ENCODE assay signal across 1 cellular context in genomic region chr17:80477647-80478478, GRCh38.
TF ChIP-seq lines count a peak whose summit lies in the region.

No MANE protein-coding gene starts in this region.

TF ChIP-seq in HepG2, 621 proteins besides CTCF, POLR2A, EP300 and RAD21 (continued from another document and continues in another):
- TF ChIP-seq MYC (CRISPR knock-in tag; IDR thresholded peaks at IDR 0.05; ENCODE audit: borderline replicate concordance) = no peak
- no peak for TF ChIP-seq ZNF552 (CRISPR knock-in tag; IDR thresholded peaks at IDR 0.05; ENCODE audit: borderline replicate concordance)
- no peak for TF ChIP-seq SATB2 (CRISPR knock-in tag; IDR thresholded peaks at IDR 0.05)
- no peak for TF ChIP-seq HNRNPK (IDR thresholded peaks at IDR 0.05; ENCODE audit: low read depth, low read length, poor library complexity, severe bottlenecking)
- TF ChIP-seq, protein P1, sequence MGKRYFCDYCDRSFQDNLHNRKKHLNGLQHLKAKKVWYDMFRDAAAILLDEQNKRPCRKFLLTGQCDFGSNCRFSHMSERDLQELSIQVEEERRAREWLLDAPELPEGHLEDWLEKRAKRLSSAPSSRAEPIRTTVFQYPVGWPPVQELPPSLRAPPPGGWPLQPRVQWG (CRISPR knock-in tag; IDR thresholded peaks at IDR 0.05; ENCODE audit: borderline replicate concordance, low read depth) = no peak
- no peak for TF ChIP-seq ZFP41 (CRISPR knock-in tag; IDR thresholded peaks at IDR 0.05; ENCODE audit: borderline replicate concordance)
- TF ChIP-seq GATAD1 (CRISPR knock-in tag; IDR thresholded peaks at IDR 0.05) = no peak
- no peak for TF ChIP-seq ZNF891 (CRISPR knock-in tag; IDR thresholded peaks at IDR 0.05)
- TF ChIP-seq, protein P2, sequence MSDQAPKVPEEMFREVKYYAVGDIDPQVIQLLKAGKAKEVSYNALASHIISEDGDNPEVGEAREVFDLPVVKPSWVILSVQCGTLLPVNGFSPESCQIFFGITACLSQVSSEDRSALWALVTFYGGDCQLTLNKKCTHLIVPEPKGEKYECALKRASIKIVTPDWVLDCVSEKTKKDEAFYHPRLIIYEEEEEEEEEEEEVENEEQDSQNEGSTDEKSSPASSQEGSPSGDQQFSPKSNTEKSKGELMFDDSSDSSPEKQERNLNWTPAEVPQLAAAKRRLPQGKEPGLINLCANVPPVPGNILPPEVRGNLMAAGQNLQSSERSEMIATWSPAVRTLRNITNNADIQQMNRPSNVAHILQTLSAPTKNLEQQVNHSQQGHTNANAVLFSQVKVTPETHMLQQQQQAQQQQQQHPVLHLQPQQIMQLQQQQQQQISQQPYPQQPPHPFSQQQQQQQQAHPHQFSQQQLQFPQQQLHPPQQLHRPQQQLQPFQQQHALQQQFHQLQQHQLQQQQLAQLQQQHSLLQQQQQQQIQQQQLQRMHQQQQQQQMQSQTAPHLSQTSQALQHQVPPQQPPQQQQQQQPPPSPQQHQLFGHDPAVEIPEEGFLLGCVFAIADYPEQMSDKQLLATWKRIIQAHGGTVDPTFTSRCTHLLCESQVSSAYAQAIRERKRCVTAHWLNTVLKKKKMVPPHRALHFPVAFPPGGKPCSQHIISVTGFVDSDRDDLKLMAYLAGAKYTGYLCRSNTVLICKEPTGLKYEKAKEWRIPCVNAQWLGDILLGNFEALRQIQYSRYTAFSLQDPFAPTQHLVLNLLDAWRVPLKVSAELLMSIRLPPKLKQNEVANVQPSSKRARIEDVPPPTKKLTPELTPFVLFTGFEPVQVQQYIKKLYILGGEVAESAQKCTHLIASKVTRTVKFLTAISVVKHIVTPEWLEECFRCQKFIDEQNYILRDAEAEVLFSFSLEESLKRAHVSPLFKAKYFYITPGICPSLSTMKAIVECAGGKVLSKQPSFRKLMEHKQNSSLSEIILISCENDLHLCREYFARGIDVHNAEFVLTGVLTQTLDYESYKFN (CRISPR knock-in tag; conservative IDR thresholded peaks at IDR 0.05) = no peak
- TF ChIP-seq, protein P3, sequence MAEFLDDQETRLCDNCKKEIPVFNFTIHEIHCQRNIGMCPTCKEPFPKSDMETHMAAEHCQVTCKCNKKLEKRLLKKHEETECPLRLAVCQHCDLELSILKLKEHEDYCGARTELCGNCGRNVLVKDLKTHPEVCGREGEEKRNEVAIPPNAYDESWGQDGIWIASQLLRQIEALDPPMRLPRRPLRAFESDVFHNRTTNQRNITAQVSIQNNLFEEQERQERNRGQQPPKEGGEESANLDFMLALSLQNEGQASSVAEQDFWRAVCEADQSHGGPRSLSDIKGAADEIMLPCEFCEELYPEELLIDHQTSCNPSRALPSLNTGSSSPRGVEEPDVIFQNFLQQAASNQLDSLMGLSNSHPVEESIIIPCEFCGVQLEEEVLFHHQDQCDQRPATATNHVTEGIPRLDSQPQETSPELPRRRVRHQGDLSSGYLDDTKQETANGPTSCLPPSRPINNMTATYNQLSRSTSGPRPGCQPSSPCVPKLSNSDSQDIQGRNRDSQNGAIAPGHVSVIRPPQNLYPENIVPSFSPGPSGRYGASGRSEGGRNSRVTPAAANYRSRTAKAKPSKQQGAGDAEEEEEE (CRISPR knock-in tag; IDR thresholded peaks at IDR 0.05; ENCODE audit: borderline replicate concordance) = no peak
- TF ChIP-seq, protein P4, sequence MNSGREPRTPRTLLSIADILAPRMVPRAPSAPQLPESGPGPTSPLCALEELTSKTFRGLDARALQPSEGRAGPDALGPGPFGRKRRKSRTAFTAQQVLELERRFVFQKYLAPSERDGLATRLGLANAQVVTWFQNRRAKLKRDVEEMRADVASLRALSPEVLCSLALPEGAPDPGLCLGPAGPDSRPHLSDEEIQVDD (CRISPR knock-in tag; IDR thresholded peaks at IDR 0.05; ENCODE audit: borderline replicate concordance) = no peak
- TF ChIP-seq ZNF547 (CRISPR knock-in tag; IDR thresholded peaks at IDR 0.05) = peak; percentile 62; the same call in 1 of the 2 replicates
- TF ChIP-seq ZNF839 (CRISPR knock-in tag; IDR thresholded peaks at IDR 0.05; ENCODE audit: borderline replicate concordance) = no peak
- peak; percentile 64; the same call in 1 of the 2 replicates for TF ChIP-seq RNF2 (conservative IDR thresholded peaks at IDR 0.05; ENCODE audit: low read depth)
- no peak for TF ChIP-seq USF2 (IDR thresholded peaks at IDR 0.05; ENCODE audit: low read depth, low read length)
- no peak for TF ChIP-seq USF2 (CRISPR knock-in tag; IDR thresholded peaks at IDR 0.05; ENCODE audit: borderline replicate concordance)
- TF ChIP-seq BHLHE40 (IDR thresholded peaks at IDR 0.05; ENCODE audit: low read length) = 0 out of 2 replicates have a peak, but pooled peaks have one; percentile 46
- TF ChIP-seq, protein P5, sequence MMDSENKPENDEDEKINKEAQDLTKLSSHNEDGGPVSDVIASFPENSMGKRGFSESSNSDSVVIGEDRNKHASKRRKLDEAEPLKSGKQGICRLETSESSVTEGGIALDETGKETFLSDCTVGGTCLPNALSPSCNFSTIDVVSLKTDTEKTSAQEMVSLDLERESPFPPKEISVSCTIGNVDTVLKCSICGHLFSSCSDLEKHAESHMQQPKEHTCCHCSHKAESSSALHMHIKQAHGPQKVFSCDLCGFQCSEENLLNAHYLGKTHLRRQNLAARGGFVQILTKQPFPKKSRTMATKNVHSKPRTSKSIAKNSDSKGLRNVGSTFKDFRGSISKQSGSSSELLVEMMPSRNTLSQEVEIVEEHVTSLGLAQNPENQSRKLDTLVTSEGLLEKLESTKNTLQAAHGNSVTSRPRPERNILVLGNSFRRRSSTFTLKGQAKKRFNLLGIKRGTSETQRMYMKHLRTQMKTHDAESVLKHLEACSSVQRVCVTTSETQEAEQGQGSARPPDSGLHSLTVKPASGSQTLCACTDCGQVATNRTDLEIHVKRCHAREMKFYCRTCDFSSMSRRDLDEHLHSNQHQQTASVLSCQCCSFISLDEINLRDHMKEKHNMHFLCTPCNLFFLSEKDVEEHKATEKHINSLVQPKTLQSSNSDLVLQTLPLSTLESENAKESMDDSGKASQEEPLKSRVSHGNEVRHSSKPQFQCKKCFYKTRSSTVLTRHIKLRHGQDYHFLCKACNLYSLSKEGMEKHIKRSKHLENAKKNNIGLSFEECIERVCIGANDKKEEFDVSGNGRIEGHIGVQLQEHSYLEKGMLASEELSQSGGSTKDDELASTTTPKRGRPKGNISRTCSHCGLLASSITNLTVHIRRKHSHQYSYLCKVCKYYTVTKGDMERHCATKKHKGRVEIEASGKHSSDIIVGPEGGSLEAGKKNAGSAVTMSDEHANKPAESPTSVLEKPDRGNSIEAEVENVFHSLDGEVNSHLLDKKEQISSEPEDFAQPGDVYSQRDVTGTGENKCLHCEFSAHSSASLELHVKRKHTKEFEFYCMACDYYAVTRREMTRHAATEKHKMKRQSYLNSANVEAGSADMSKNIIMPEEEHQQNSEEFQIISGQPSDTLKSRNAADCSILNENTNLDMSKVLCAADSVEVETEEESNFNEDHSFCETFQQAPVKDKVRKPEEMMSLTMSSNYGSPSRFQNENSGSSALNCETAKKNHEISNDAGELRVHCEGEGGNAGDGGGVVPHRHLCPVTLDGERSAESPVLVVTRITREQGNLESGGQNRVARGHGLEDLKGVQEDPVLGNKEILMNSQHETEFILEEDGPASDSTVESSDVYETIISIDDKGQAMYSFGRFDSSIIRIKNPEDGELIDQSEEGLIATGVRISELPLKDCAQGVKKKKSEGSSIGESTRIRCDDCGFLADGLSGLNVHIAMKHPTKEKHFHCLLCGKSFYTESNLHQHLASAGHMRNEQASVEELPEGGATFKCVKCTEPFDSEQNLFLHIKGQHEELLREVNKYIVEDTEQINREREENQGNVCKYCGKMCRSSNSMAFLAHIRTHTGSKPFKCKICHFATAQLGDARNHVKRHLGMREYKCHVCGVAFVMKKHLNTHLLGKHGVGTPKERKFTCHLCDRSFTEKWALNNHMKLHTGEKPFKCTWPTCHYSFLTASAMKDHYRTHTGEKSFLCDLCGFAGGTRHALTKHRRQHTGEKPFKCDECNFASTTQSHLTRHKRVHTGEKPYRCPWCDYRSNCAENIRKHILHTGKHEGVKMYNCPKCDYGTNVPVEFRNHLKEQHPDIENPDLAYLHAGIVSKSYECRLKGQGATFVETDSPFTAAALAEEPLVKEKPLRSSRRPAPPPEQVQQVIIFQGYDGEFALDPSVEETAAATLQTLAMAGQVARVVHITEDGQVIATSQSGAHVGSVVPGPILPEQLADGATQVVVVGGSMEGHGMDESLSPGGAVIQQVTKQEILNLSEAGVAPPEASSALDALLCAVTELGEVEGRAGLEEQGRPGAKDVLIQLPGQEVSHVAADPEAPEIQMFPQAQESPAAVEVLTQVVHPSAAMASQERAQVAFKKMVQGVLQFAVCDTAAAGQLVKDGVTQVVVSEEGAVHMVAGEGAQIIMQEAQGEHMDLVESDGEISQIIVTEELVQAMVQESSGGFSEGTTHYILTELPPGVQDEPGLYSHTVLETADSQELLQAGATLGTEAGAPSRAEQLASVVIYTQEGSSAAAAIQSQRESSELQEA (CRISPR knock-in tag; IDR thresholded peaks at IDR 0.05; ENCODE audit: not compliant biosample characterization) = no peak
- TF ChIP-seq SNAPC2 (CRISPR knock-in tag; IDR thresholded peaks at IDR 0.05) = no peak
- no peak for TF ChIP-seq PHF20 (CRISPR knock-in tag; IDR thresholded peaks at IDR 0.05)
- no peak for TF ChIP-seq TGIF2 (CRISPR knock-in tag; IDR thresholded peaks at IDR 0.05)
- peak; percentile 71 for TF ChIP-seq BCL6 (CRISPR knock-in tag; IDR thresholded peaks at IDR 0.05)
- no peak for TF ChIP-seq ZNF441 (CRISPR knock-in tag; IDR thresholded peaks at IDR 0.05; ENCODE audit: borderline replicate concordance)
- TF ChIP-seq REL (CRISPR knock-in tag; conservative IDR thresholded peaks at IDR 0.05) = no peak
- no peak for TF ChIP-seq ZNF619 (CRISPR knock-in tag; IDR thresholded peaks at IDR 0.05)
- no peak for TF ChIP-seq ZNF124 (CRISPR knock-in tag; IDR thresholded peaks at IDR 0.05)
- TF ChIP-seq, protein P6, sequence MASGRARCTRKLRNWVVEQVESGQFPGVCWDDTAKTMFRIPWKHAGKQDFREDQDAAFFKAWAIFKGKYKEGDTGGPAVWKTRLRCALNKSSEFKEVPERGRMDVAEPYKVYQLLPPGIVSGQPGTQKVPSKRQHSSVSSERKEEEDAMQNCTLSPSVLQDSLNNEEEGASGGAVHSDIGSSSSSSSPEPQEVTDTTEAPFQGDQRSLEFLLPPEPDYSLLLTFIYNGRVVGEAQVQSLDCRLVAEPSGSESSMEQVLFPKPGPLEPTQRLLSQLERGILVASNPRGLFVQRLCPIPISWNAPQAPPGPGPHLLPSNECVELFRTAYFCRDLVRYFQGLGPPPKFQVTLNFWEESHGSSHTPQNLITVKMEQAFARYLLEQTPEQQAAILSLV (CRISPR knock-in tag; IDR thresholded peaks at IDR 0.05; ENCODE audit: borderline replicate concordance) = no peak
- no peak for TF ChIP-seq TBL1XR1 (IDR thresholded peaks at IDR 0.05; ENCODE audit: borderline replicate concordance, low read length, partially characterized antibody)
- TF ChIP-seq FOXM1 (CRISPR knock-in tag; IDR thresholded peaks at IDR 0.05) = no peak
- TF ChIP-seq SOX13 (IDR thresholded peaks at IDR 0.05) = no peak
- TF ChIP-seq SOX13 (CRISPR knock-in tag; conservative IDR thresholded peaks at IDR 0.05 in 1 of 2, IDR thresholded peaks at IDR 0.05 in 1 of 2) = peak in 1 of 2 experiments; percentile 7; a peak in 1 of 4 replicates
- TF ChIP-seq STAG1 (CRISPR knock-in tag; IDR thresholded peaks at IDR 0.05) = peak; percentile 80
- TF ChIP-seq ZNF550 (CRISPR knock-in tag; IDR thresholded peaks at IDR 0.05; ENCODE audit: borderline replicate concordance) = no peak
- TF ChIP-seq ETS1 (CRISPR knock-in tag; IDR thresholded peaks at IDR 0.05) = no peak
- no peak for TF ChIP-seq ZNF598 (CRISPR knock-in tag; IDR thresholded peaks at IDR 0.05; ENCODE audit: borderline replicate concordance)
- TF ChIP-seq KLF6 (CRISPR knock-in tag; IDR thresholded peaks at IDR 0.05) = no peak
- TF ChIP-seq PAWR (CRISPR knock-in tag; IDR thresholded peaks at IDR 0.05; ENCODE audit: borderline replicate concordance) = no peak
- TF ChIP-seq ZNF136 (CRISPR knock-in tag; IDR thresholded peaks at IDR 0.05; ENCODE audit: low read depth) = no peak
- TF ChIP-seq ZNF780A (CRISPR knock-in tag; IDR thresholded peaks at IDR 0.05) = no peak
- no peak for TF ChIP-seq GPN1 (CRISPR knock-in tag; IDR thresholded peaks at IDR 0.05; ENCODE audit: borderline replicate concordance)
- no peak for TF ChIP-seq HNF4G (IDR thresholded peaks at IDR 0.05; ENCODE audit: borderline replicate concordance, low read depth, low read length)
- no peak for TF ChIP-seq HNF4G (CRISPR knock-in tag; IDR thresholded peaks at IDR 0.05; ENCODE audit: borderline replicate concordance, low read depth)
- no peak for TF ChIP-seq CREB1 (IDR thresholded peaks at IDR 0.05)
- TF ChIP-seq CREB1 (CRISPR knock-in tag; IDR thresholded peaks at IDR 0.05) = no peak
- TF ChIP-seq CREB3 (CRISPR knock-in tag; IDR thresholded peaks at IDR 0.05) = no peak
